ENCODE assay signal across 22 cellular contexts in the genomic region with DNA sequence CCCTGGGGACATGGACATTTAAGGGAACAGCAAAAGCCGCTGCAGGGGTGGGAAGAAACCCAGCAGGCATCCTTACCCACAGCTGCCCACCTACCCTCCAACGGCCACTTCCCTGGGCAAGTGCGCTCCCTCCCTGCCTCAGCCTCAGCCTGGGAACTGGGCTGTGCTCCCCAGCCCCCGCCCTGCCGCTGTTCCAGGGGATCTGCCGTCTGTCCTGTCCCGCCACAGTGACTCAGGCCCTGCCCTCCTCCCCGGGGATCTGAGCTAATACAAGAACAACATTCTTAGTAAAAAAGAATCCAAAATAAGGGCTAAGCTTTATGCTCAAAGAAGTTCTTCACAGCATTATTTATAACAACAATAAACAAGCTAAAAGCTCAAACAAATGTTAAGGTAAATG. TPM values are rescaled to one million over a fixed set of nuclear protein-coding genes. Genes with fewer than 3 reads are reported as not detected.
DNase-seq lines count a peak whose midpoint lies in the region; ATAC-seq and TF ChIP-seq lines count a peak whose summit lies in the region.
"Had no signal": no experiment of that assay in that cellular context is flagged by ENCODE, and none has a peak within 500 bp of the region (broad histone marks: within the 10 kb centered on the region; RNA-seq: fewer than 3 reads in every experiment).

No MANE protein-coding gene starts in this region.

- no peak overlapping the region for H3K4me2 ChIP-seq in GM23248 (ENCODE audit: unreplicated experiment)

- H3K9me3 Mint-ChIP-seq in stimulated activated naive B cell treated with anti-CD40 and anti-IgM and Interleukin-4, amounts not matched to agents 10 μg/mL and 1 μg/mL and 100 μg/mL, for 72 hours: no peaks in the 10 kb centered on the region
- H3K9me3 Mint-ChIP-seq in Caco-2 (ENCODE audit: unreplicated experiment): no peaks in the 10 kb centered on the region
- H3K9me3 Mint-ChIP-seq: activated CD4-positive, alpha-beta T cell treated with anti-CD3 and anti-CD28 coated beads, Interleukin-2, amount 10 ng/mL, durations not matched to agents 7 days and 5 days; activated naive CD4-positive, alpha-beta T cell treated with anti-CD3 and anti-CD28 coated beads for 36 hours had no signal

- intact Hi-C loops in heart right ventricle (cut with DNase I): no loop called here
- intact Hi-C loops in Caco-2 (cut with micrococcal nuclease; ENCODE audit: unreplicated experiment): no loop called here

- no peaks in the 10 kb centered on the region for H3K36me3 Mint-ChIP-seq in stimulated activated naive B cell treated with anti-CD40 and anti-IgM and Interleukin-4, amounts not matched to agents 10 μg/mL and 1 μg/mL and 100 μg/mL, for 72 hours
- H3K36me3 Mint-ChIP-seq in Caco-2 (ENCODE audit: insufficient read depth, unreplicated experiment): no peaks in the 10 kb centered on the region

- DNase-seq in GM23248: peak; percentile 67
- DNase-seq in WERI-Rb-1: peak; percentile 38
- peak; percentile 65 to 77 for DNase-seq in heart right ventricle
- DNase-seq in stimulated activated naive B cell treated with anti-CD40 and anti-IgM and Interleukin-4, amounts not matched to agents 10 μg/mL and 1 μg/mL and 100 μg/mL, for 72 hours: no peak
- no peak for DNase-seq in NCI-H2107 treated with DMSO at 0.1 percent for 48 hours (lab: John Stamatoyannopoulos, UW; ENCODE audit: unreplicated experiment)
- DNase-seq in Caco-2: no peak
- no peak for DNase-seq in amniotic stem cell (lab: John Stamatoyannopoulos, UW)
- DNase-seq: activated CD4-positive, alpha-beta T cell treated with anti-CD3 and anti-CD28 coated beads, Interleukin-2, amount 10 ng/mL, durations not matched to agents 7 days and 5 days; activated naive CD4-positive, alpha-beta T cell treated with anti-CD3 and anti-CD28 coated beads for 36 hours; activated T-cell treated with anti-CD3 and anti-CD28 coated beads for 4 hours; BE2C; dermis blood vessel endothelial cell; GDM1; lower lobe of right lung; NCI-H187; NCI-H226; ovary; stimulated activated CD4-positive, alpha-beta T cell treated with anti-CD3 and anti-CD28 coated beads, Interleukin-4, amount 100 ng/mL, for 1 hour had no signal

- in situ Hi-C loops in GM23248 (cut with MboI): loop anchor here (5.0 to 10.0 kb wide), 2 partner anchors 374 to 567 kb away; no protein-coding TSS in a partner anchor

- WGBS in GM23248 (ENCODE audit: low coverage in 1 of 2, low lambda C conversion rate in 2 of 2, missing lambda C conversion rate in 2 of 2), 2 experiments: 4 to 6% methylated on average over 8 of the region's 8 CpGs
- whole genome bisulfite sequencing in heart right ventricle, 2 donors: 39 to 51% methylated on average over 8 of the region's 8 CpGs

- H2AFZ ChIP-seq in GM23248: no peak overlapping the region

- ATAC-seq in heart right ventricle (peak in 7 of 8 donors; percentile 14 to 74 (median 59)), GM18519 (IDR thresholded peaks at IDR 0.05; ENCODE audit: low FRiP score, unreplicated experiment) (no peak)
- ATAC-seq in stimulated activated naive B cell treated with anti-CD40 and anti-IgM and Interleukin-4, amounts not matched to agents 10 μg/mL and 1 μg/mL and 100 μg/mL, for 72 hours (replicated peaks): no peak
- ATAC-seq: body of pancreas, lower lobe of right lung had no signal

- H3K27ac Mint-ChIP-seq in stimulated activated naive B cell treated with anti-CD40 and anti-IgM and Interleukin-4, amounts not matched to agents 10 μg/mL and 1 μg/mL and 100 μg/mL, for 72 hours: peak overlapping the region; percentile 14
- H3K27ac Mint-ChIP-seq in Caco-2 (ENCODE audit: unreplicated experiment): no peak overlapping the region
- H3K27ac Mint-ChIP-seq: activated CD4-positive, alpha-beta T cell treated with anti-CD3 and anti-CD28 coated beads, Interleukin-2, amount 10 ng/mL, durations not matched to agents 7 days and 5 days; activated naive CD4-positive, alpha-beta T cell treated with anti-CD3 and anti-CD28 coated beads for 36 hours had no signal

- BruUV-seq in Caco-2 (replicated peaks; lab: Mats Ljungman, UMichigan): no TSS peak

- no peaks in the 10 kb centered on the region for H3K79me2 ChIP-seq in GM23248 (ENCODE audit: insufficient read depth)

- H3K27me3 Mint-ChIP-seq in stimulated activated naive B cell treated with anti-CD40 and anti-IgM and Interleukin-4, amounts not matched to agents 10 μg/mL and 1 μg/mL and 100 μg/mL, for 72 hours: peaks cover 0 to under 1% of the 10 kb centered on the region in 2 donors
- peaks cover 14% of the 10 kb centered on the region for H3K27me3 Mint-ChIP-seq in Caco-2 (ENCODE audit: insufficient read depth, unreplicated experiment)

- H3K27ac ChIP-seq in GM23248 (no peak overlapping the region), WERI-Rb-1 (no peak overlapping the region), heart right ventricle (peak overlapping the region in 6 of 10 donors; percentile 25 to 83 (median 54))
- H3K27ac ChIP-seq: body of pancreas, epithelial cell of prostate, lower lobe of right lung, ovary, skin epidermis had no signal

- H3F3A ChIP-seq in GM23248 (ENCODE audit: insufficient read depth): no peaks in the 10 kb centered on the region

- H3K4me3 ChIP-seq in GM23248 (no peak overlapping the region), WERI-Rb-1 (ENCODE audit: low read depth, low read length) (no peak overlapping the region), heart right ventricle (no peak overlapping the region), Caco-2 (ENCODE audit: low read depth, low read length) (no peak overlapping the region)
- H3K4me3 ChIP-seq: body of pancreas, lower lobe of right lung, ovary, skin epidermis had no signal

- TF ChIP-seq CTCF in WERI-Rb-1 (IDR thresholded peaks at IDR 0.05; ENCODE audit: low read depth, low read length): no peak
- TF ChIP-seq CTCF in heart right ventricle (IDR thresholded peaks at IDR 0.05): no peak
- TF ChIP-seq CTCF in Caco-2 (IDR thresholded peaks at IDR 0.05; ENCODE audit: insufficient read depth in 1 of 2, low read depth in 1 of 2, low read length in 1 of 2, severe bottlenecking in 1 of 2, unreplicated experiment in 1 of 2): no peak

- H3K27me3 ChIP-seq in GM23248 (replicated peaks; ENCODE audit: insufficient read depth) (peaks cover 45% of the 10 kb centered on the region), WERI-Rb-1 (ENCODE audit: insufficient read depth, low read depth, severe bottlenecking) (no peaks in the 10 kb centered on the region), heart right ventricle (peaks cover 0 to 6% (median 0%) of the 10 kb centered on the region in 7 donors), Caco-2 (replicated peaks; ENCODE audit: control insufficient read depth, insufficient read depth, low read length) (no peaks in the 10 kb centered on the region)
- H3K27me3 ChIP-seq: BE2C, body of pancreas, ovary had no signal

- peaks cover 68 to 82% of the 10 kb centered on the region in 2 donors for H3K4me1 Mint-ChIP-seq in stimulated activated naive B cell treated with anti-CD40 and anti-IgM and Interleukin-4, amounts not matched to agents 10 μg/mL and 1 μg/mL and 100 μg/mL, for 72 hours
- no peaks in the 10 kb centered on the region for H3K4me1 Mint-ChIP-seq in Caco-2 (ENCODE audit: low read depth, unreplicated experiment)

- H4K20me1 ChIP-seq in GM23248 (ENCODE audit: insufficient read depth): no peaks in the 10 kb centered on the region

- POLR2A ChIA-PET in Caco-2 (lab: Charles Lee): no interaction called here

- H3K9me3 ChIP-seq in GM23248 (ENCODE audit: low read depth) (no peaks in the 10 kb centered on the region), WERI-Rb-1 (ENCODE audit: severe bottlenecking) (no peaks in the 10 kb centered on the region), heart right ventricle (no peaks in the 10 kb centered on the region), Caco-2 (no peaks in the 10 kb centered on the region)
- H3K9me3 ChIP-seq: BE2C, body of pancreas, lower lobe of right lung, ovary had no signal

- no peak overlapping the region for H3K4me3 Mint-ChIP-seq in stimulated activated naive B cell treated with anti-CD40 and anti-IgM and Interleukin-4, amounts not matched to agents 10 μg/mL and 1 μg/mL and 100 μg/mL, for 72 hours
- H3K4me3 Mint-ChIP-seq in Caco-2 (ENCODE audit: unreplicated experiment): no peak overlapping the region
- H3K4me3 Mint-ChIP-seq: activated CD4-positive, alpha-beta T cell treated with anti-CD3 and anti-CD28 coated beads, Interleukin-2, amount 10 ng/mL, durations not matched to agents 7 days and 5 days; activated naive CD4-positive, alpha-beta T cell treated with anti-CD3 and anti-CD28 coated beads for 36 hours had no signal

- peaks cover 11% of the 10 kb centered on the region; the same call in 1 of the 2 replicates for H3K4me1 ChIP-seq in GM23248 (ENCODE audit: insufficient read depth)
- H3K4me1 ChIP-seq in heart right ventricle: peaks cover 29 to 62% (median 48%) of the 10 kb centered on the region in 9 donors
- H3K4me1 ChIP-seq in Caco-2: no peaks in the 10 kb centered on the region
- H3K4me1 ChIP-seq: lower lobe of right lung had no signal

- H3K9ac ChIP-seq in GM23248: no peak overlapping the region

- no peaks in the 10 kb centered on the region for H3K9me2 ChIP-seq in GM23248 (ENCODE audit: insufficient read depth)

- H3K36me3 ChIP-seq in GM23248 (ENCODE audit: low read depth) (no peaks in the 10 kb centered on the region), WERI-Rb-1 (no peaks in the 10 kb centered on the region; the same call in 1 of the 2 replicates), heart right ventricle (no peaks in the 10 kb centered on the region), Caco-2 (ENCODE audit: control insufficient read depth, insufficient read depth, low read length) (no peaks in the 10 kb centered on the region)
- H3K36me3 ChIP-seq: BE2C, lower lobe of right lung, ovary had no signal

- CTCF ChIA-PET in Caco-2 (lab: Charles Lee): no interaction called here

RNA-seq across cellular contexts. Expression of a gene that starts 7.4 kb away (rescaled TPM):
- 21.2 and 21.6 TPM in 2 replicates for total RNA-seq in GM23248 (2014; rRNA removed; shearing (Covaris generic))
- polyA plus RNA-seq in GM23248 (2016; fragmentation: Nextera tagmentation; extraction: Ambion mirVana): 5.1 and 5.2 TPM in 2 replicates
- total RNA-seq in heart right ventricle: 10 to 100 TPM; 55.9 to 73.9 (median 60.7) TPM
- polyA plus RNA-seq in heart right ventricle: 10 to 100 TPM; 13.1 to 29.7 TPM
- 33.7 and 40.0 TPM in 2 replicates for total RNA-seq in Caco-2 (2022)

Comparison
In these comparisons a context has a peak if more than half of its experiments do, and no peak if none do; other contexts are left out.
1. DNase-seq: peak in GM23248 (single experiment), WERI-Rb-1 (single experiment) and heart right ventricle (2 of 2); none in stimulated activated naive B cell treated with anti-CD40 and anti-IgM and Interleukin-4, amounts not matched to agents 10 μg/mL and 1 μg/mL and 100 μg/mL, for 72 hours (single experiment), NCI-H2107 treated with DMSO at 0.1 percent for 48 hours (single experiment), Caco-2 (0 of 2) and amniotic stem cell (single experiment).
2. H3K27ac ChIP-seq: peak in heart right ventricle (6 of 10); none in GM23248 (single experiment) and WERI-Rb-1 (single experiment).
3. ATAC-seq: peak in heart right ventricle (7 of 8); none in stimulated activated naive B cell treated with anti-CD40 and anti-IgM and Interleukin-4, amounts not matched to agents 10 μg/mL and 1 μg/mL and 100 μg/mL, for 72 hours (0 of 2) and GM18519 (single experiment).